32 cellular contexts compared by ENCODE assay signal in genomic region chr12:110906985-110907384, GRCh38. TPM values are rescaled to one million over a fixed set of nuclear protein-coding genes. Genes with fewer than 3 reads are reported as not detected.
A peak's percentile ranks its signal among the peaks of the same experiment; 100 is the strongest.
DNase-seq lines count a peak whose midpoint lies in the region; ATAC-seq, FAIRE-seq and TF ChIP-seq lines count a peak whose summit lies in the region.
"Had no signal": no experiment of that assay in that cellular context is flagged by ENCODE, and none has a peak within 500 bp of the region (broad histone marks: within the 10 kb centered on the region; RNA-seq: fewer than 3 reads in every experiment).

No MANE protein-coding gene starts in this region.

- no peak for TF ChIP-seq CTCF in A549 (IDR thresholded peaks at IDR 0.05)
- TF ChIP-seq CTCF in bronchial epithelial cell (IDR thresholded peaks at IDR 0.05; ENCODE audit: insufficient read depth, low read length, severe bottlenecking): no peak

- no peak for FAIRE-seq in A549 (lab: Jason Lieb, UNC)
- no peak for FAIRE-seq in bronchial epithelial cell (lab: Jason Lieb, UNC)
- FAIRE-seq in H54 (lab: Jason Lieb, UNC): no peak
- FAIRE-seq: A204.1, colon, kidney had no signal

- peaks cover 3% of the 10 kb centered on the region for H3K27me3 ChIP-seq in bronchial epithelial cell (ENCODE audit: control insufficient read depth, insufficient read depth, low read length)

- peak overlapping the region in 2 of 4 donors; percentile 24 to 75 for H3K4me3 Mint-ChIP-seq in IgD-negative memory B cell
- peak overlapping the region in 2 of 8 donors; percentile 1 to 50 for H3K4me3 Mint-ChIP-seq in naive B cell
- H3K4me3 Mint-ChIP-seq: activated naive CD4-positive, alpha-beta T cell treated with anti-CD3 and anti-CD28 coated beads, Interleukin-2, amount 10 ng/mL, durations not matched to agents 7 days and 5 days; effector memory CD8-positive, alpha-beta T cell; H9; type B pancreatic cell had no signal

- H3K4me1 ChIP-seq in A549: peaks cover 9% of the 10 kb centered on the region; the same call in 2 of the 3 replicates
- H3K4me1 ChIP-seq: esophagus squamous epithelium had no signal

- no peak overlapping the region; the same call in 2 of the 3 replicates for H3K4me2 ChIP-seq in A549
- H3K4me2 ChIP-seq: KMS-11 had no signal

- no peak for TF ChIP-seq POLR2A in A549 (IDR thresholded peaks at IDR 0.05; ENCODE audit: low read length)
- TF ChIP-seq POLR2A in H54 (IDR thresholded peaks at IDR 0.05; ENCODE audit: low read depth, low read length): no peak

- H3K9me3 Mint-ChIP-seq in IgD-negative memory B cell (no peaks in the 10 kb centered on the region), naive B cell (peaks cover 0 to 2% (median 0%) of the 10 kb centered on the region in 7 donors)
- H3K9me3 Mint-ChIP-seq: activated naive CD4-positive, alpha-beta T cell treated with anti-CD3 and anti-CD28 coated beads, Interleukin-2, amount 10 ng/mL, durations not matched to agents 7 days and 5 days; effector memory CD8-positive, alpha-beta T cell; type B pancreatic cell had no signal

- POLR2A ChIA-PET in A549 (lab: Yijun Ruan, JAX): no interaction called here

- TF ChIP-seq EP300 in A549 (IDR thresholded peaks at IDR 0.05): no peak

- H3K9me3 ChIP-seq in A549: no peaks in the 10 kb centered on the region
- H3K9me3 ChIP-seq: esophagus squamous epithelium had no signal

- CTCF ChIA-PET in A549 (lab: Yijun Ruan, JAX): interaction anchor here (1.1 to 1.4 kb wide), 4 partner anchors 13 to 391 kb away, joined by 3 to 4 read pairs (median 4); partner anchors contain the start of gene MYL2

- TF ChIP-seq RAD21 in A549 (conservative IDR thresholded peaks at IDR 0.05 in 1 of 2, IDR thresholded peaks at IDR 0.05 in 1 of 2): no peak

- peaks cover 7% of the 10 kb centered on the region for H3K36me3 Mint-ChIP-seq in IgD-negative memory B cell
- H3K36me3 Mint-ChIP-seq in naive B cell: no peaks in the 10 kb centered on the region
- H3K36me3 Mint-ChIP-seq: activated naive CD4-positive, alpha-beta T cell treated with anti-CD3 and anti-CD28 coated beads, Interleukin-2, amount 10 ng/mL, durations not matched to agents 7 days and 5 days; type B pancreatic cell had no signal

- ATAC-seq in A549: peak; percentile 22 to 58; a peak in 4 of 6 replicates
- no peak for ATAC-seq in naive B cell (ENCODE audit: low read depth in 2 of 2)
- ATAC-seq: effector memory CD8-positive, alpha-beta T cell had no signal

- no peaks in the 10 kb centered on the region for H3K36me3 ChIP-seq in bronchial epithelial cell (ENCODE audit: control insufficient read depth, insufficient read depth, low read length)
- H3K36me3 ChIP-seq: esophagus squamous epithelium had no signal

- H3K4me1 Mint-ChIP-seq in IgD-negative memory B cell: peaks cover 16 to 17% (median 16%) of the 10 kb centered on the region in 3 donors
- peaks cover 21 to 27% (median 27%) of the 10 kb centered on the region in 3 donors for H3K4me1 Mint-ChIP-seq in naive B cell

- DNase-seq in A549 (ENCODE audit: low read depth in 1 of 2, low spot score in 1 of 2) (peak in 1 of 2 experiments; percentile 33), bronchial epithelial cell (ENCODE audit: low read depth) (peak; percentile 15), naive B cell (no peak), H54 (ENCODE audit: insufficient read length, low spot score) (no peak), SW480 (ENCODE audit: low spot score) (no peak), SKM-1 (lab: John Stamatoyannopoulos, UW; ENCODE audit: unreplicated experiment) (no peak), NCI-H128 (lab: John Stamatoyannopoulos, UW; ENCODE audit: unreplicated experiment) (no peak)
- DNase-seq: activated CD4-positive, alpha-beta T cell treated with anti-CD3 and anti-CD28 coated beads for 48 hours; activated naive CD4-positive, alpha-beta T cell treated with anti-CD3 and anti-CD28 coated beads, Interleukin-2, amount 10 ng/mL, durations not matched to agents 7 days and 5 days; aorta; COR-L47; DND-41; effector memory CD8-positive, alpha-beta T cell; esophagus squamous epithelium; H9; mammary epithelial cell; NCI-H187; NCI-H2227 treated with DMSO at 0.1 percent for 48 hours; NCI-H748 treated with DMSO at 0.1 percent for 48 hours; occipital lobe; OCI-M1; SHP77 had no signal

- 68% methylated on average over 4 of the region's 4 CpGs for WGBS in A549 (ENCODE audit: missing lambda C conversion rate)

- H3K27ac Mint-ChIP-seq in IgD-negative memory B cell (peak overlapping the region; percentile 21 to 86 (median 46)), naive B cell (peak overlapping the region in 4 of 6 donors; percentile 27 to 88 (median 50))
- H3K27ac Mint-ChIP-seq: activated naive CD4-positive, alpha-beta T cell treated with anti-CD3 and anti-CD28 coated beads, Interleukin-2, amount 10 ng/mL, durations not matched to agents 7 days and 5 days; type B pancreatic cell had no signal

- H3K27me3 Mint-ChIP-seq in IgD-negative memory B cell: no peaks in the 10 kb centered on the region
- no peaks in the 10 kb centered on the region for H3K27me3 Mint-ChIP-seq in naive B cell

- H3K4me3 ChIP-seq in A549: no peak overlapping the region
- H3K4me3 ChIP-seq in bronchial epithelial cell (ENCODE audit: low read depth, low read length): no peak overlapping the region
- H3K4me3 ChIP-seq: esophagus squamous epithelium had no signal

- H3K27ac ChIP-seq in A549: peak overlapping the region in 1 of 2 experiments; percentile 17; a peak in 1 of 6 replicates
- H3K27ac ChIP-seq: esophagus squamous epithelium, KMS-11 had no signal

TF ChIP-seq in A549, 52 proteins besides CTCF, POLR2A, EP300 and RAD21:
- no peak for TF ChIP-seq MAZ (IDR thresholded peaks at IDR 0.05; ENCODE audit: borderline replicate concordance, low read depth, low read length)
TF ChIP-seq in A549: peak in this region for 0.

RNA-seq across cellular contexts. Expression of gene MYL2, which starts 13.4 kb away (rescaled TPM):
- polyA plus RNA-seq in A549 (2011; rRNA removed): 0.13 TPM in 1 of 2 replicates, not detected in the other
- polyA plus RNA-seq in A549 (2012; cell fraction: cytosol; rRNA removed): not detected in 2 replicates
- 0.12 TPM in 1 of 2 replicates, not detected in the other for polyA plus RNA-seq in A549 (2012; cell fraction: nucleus; rRNA removed)
- not detected in 3 replicates for polyA plus RNA-seq in A549 (2017; fragmentation: RNase III; extraction: RNeasy Plus Mini Kit Qiagen cat#74134 plus additional on column Dnase treatment)
- not detected in 2 replicates for polyA minus RNA-seq in A549 (2011; rRNA and poly(A)+ RNA removed)
- polyA plus RNA-seq in IgD-negative memory B cell: 0.88 TPM
- not detected in 2 replicates for total RNA-seq in bronchial epithelial cell
- polyA plus RNA-seq in naive B cell (ENCODE audit: low read depth in 6 of 6): 1 to 10 TPM in 1 of 6 donors, under 1 TPM in 1, not detected in 4; 0.84 to 1.9 TPM
- total RNA-seq: esophagus squamous epithelium; H9; HT-29; kidney; mammary epithelial cell; occipital lobe; renal cortical epithelial cell; T-helper 1 cell treated with Interleukin-12 subunit alpha and Interleukin-12 subunit beta and Interleukin-4 antibody, amounts not matched to agents 30 ng/mL and 1 ng/mL, for 36 hours had no signal
- polyA plus RNA-seq: BJ had no signal

Comparison
In these comparisons a context has a peak if more than half of its experiments do, and no peak if none do; other contexts are left out.
1. ATAC-seq: peak in A549 (2 of 2); none in naive B cell (0 of 2).